20 cellular contexts compared by ENCODE assay signal in genomic region chr10:89090760-89091455, GRCh38.
DNase-seq lines count a peak whose midpoint lies in the region; ATAC-seq and TF ChIP-seq lines count a peak whose summit lies in the region.
"Had no signal": no experiment of that assay in that cellular context is flagged by ENCODE, and none has a peak within 500 bp of the region (broad histone marks: within the 10 kb centered on the region; RNA-seq: fewer than 3 reads in every experiment).

No MANE protein-coding gene starts in this region.

- TF ChIP-seq CTCF in gastroesophageal sphincter (IDR thresholded peaks at IDR 0.05), result no peak
- TF ChIP-seq CTCF in colonic mucosa (IDR thresholded peaks at IDR 0.05), result no peak

- intact Hi-C loops in colonic mucosa (cut with DNase I), result no loop called here

- H3K9ac ChIP-seq in BLaER1 treated with 17β-estradiol and CSF1 and Interleukin-3, amounts not matched to agents 10 nM and 100 nM, result peak overlapping the region in 3 of 11 experiments; percentile 4 to 68 (median 47); a peak in 2 of 22 replicates
- no peak overlapping the region for H3K9ac ChIP-seq in adipocyte (ENCODE audit: low read length)
- H3K9ac ChIP-seq in colonic mucosa (ENCODE audit: low read depth in 2 of 2, low read length in 2 of 2), result no peak overlapping the region

- DNase-seq in Kasumi-1 (lab: John Stamatoyannopoulos, UW), result peak; percentile 60
- peak; percentile 57 for DNase-seq in adipocyte (ENCODE audit: low read depth)
- DNase-seq in NCI-H2171 (lab: John Stamatoyannopoulos, UW), result no peak
- DNase-seq in NCI-H226, result no peak
- DNase-seq in AG08396 (ENCODE audit: low spot score), result no peak
- no peak for DNase-seq in colonic mucosa
- DNase-seq: activated CD4-positive, alpha-beta T cell treated with anti-CD3 and anti-CD28 coated beads for 36 hours; activated naive CD4-positive, alpha-beta T cell treated with anti-CD3 and anti-CD28 coated beads, Interleukin-2, amount 50 U/mL, for 16 hours; activated T-cell treated with anti-CD3 and anti-CD28 coated beads for 4 hours; DMS79; heart left ventricle; midbrain; NCI-H1436 treated with DMSO at 0.1 percent for 48 hours; NCI-H524; occipital lobe; stimulated activated naive CD4-positive, alpha-beta T cell treated with Interleukin-2 at 50 U/mL for 16 hours; upper lobe of left lung had no signal

- WGBS in gastroesophageal sphincter (ENCODE audit: low coverage in 1 of 2), 2 donors, result 45 to 56% methylated on average over 6 of the region's 6 CpGs

- ATAC-seq in gastroesophageal sphincter, result no peak
- ATAC-seq: activated CD4-positive, alpha-beta T cell treated with anti-CD3 and anti-CD28 coated beads for 36 hours; heart left ventricle had no signal

- no peak for TF ChIP-seq POLR2A in gastroesophageal sphincter (IDR thresholded peaks at IDR 0.05)

- H3K4me2 ChIP-seq in BLaER1 treated with 17β-estradiol and CSF1 and Interleukin-3, amounts not matched to agents 10 nM and 100 nM, result peak overlapping the region in 8 of 11 experiments; percentile 36 to 87 (median 68); a peak in 15 of 22 replicates

- H3K4me1 ChIP-seq in BLaER1 treated with 17β-estradiol and CSF1 and Interleukin-3, amounts not matched to agents 10 nM and 100 nM, result peaks cover 0 to 77% (median 24%) of the 10 kb centered on the region in 10 experiments; a peak in 14 of 20 replicates
- H3K4me1 ChIP-seq in adipocyte (ENCODE audit: control insufficient read depth, insufficient read depth, low read length) (peaks cover 37% of the 10 kb centered on the region), gastroesophageal sphincter (peaks cover 0 to 23% (median 3%) of the 10 kb centered on the region in 3 donors), colonic mucosa (no peaks in the 10 kb centered on the region)

- no peak overlapping the region for H3K4me3 ChIP-seq in BLaER1 treated with 17β-estradiol and CSF1 and Interleukin-3, amounts not matched to agents 10 nM and 100 nM
- H3K4me3 ChIP-seq in adipocyte (ENCODE audit: low read length), result no peak overlapping the region
- H3K4me3 ChIP-seq in gastroesophageal sphincter, result no peak overlapping the region
- H3K4me3 ChIP-seq in colonic mucosa, result no peak overlapping the region
- H3K4me3 ChIP-seq: heart left ventricle, skin epidermis, upper lobe of left lung had no signal

- H3K36me3 ChIP-seq in BLaER1 treated with 17β-estradiol and CSF1 and Interleukin-3, amounts not matched to agents 10 nM and 100 nM, result no peaks in the 10 kb centered on the region
- no peaks in the 10 kb centered on the region for H3K36me3 ChIP-seq in adipocyte (ENCODE audit: control insufficient read depth, insufficient read depth, low read length, severe bottlenecking)
- no peaks in the 10 kb centered on the region for H3K36me3 ChIP-seq in gastroesophageal sphincter
- H3K36me3 ChIP-seq in colonic mucosa, result no peaks in the 10 kb centered on the region
- H3K36me3 ChIP-seq: heart left ventricle, upper lobe of left lung had no signal

- no peaks in the 10 kb centered on the region for H3K27me3 ChIP-seq in BLaER1 treated with 17β-estradiol and CSF1 and Interleukin-3, amounts not matched to agents 10 nM and 100 nM
- H3K27me3 ChIP-seq in adipocyte (replicated peaks; ENCODE audit: control insufficient read depth, insufficient read depth, low read length) (no peaks in the 10 kb centered on the region), gastroesophageal sphincter (no peaks in the 10 kb centered on the region), colonic mucosa (no peaks in the 10 kb centered on the region)
- H3K27me3 ChIP-seq: heart left ventricle, upper lobe of left lung had no signal

- H4K20me1 ChIP-seq in BLaER1 treated with 17β-estradiol and CSF1 and Interleukin-3, amounts not matched to agents 10 nM and 100 nM, result no peaks in the 10 kb centered on the region

- no peaks in the 10 kb centered on the region for H3K9me3 ChIP-seq in BLaER1 treated with 17β-estradiol and CSF1 and Interleukin-3, amounts not matched to agents 10 nM and 100 nM (replicated peaks in 1 of 11)
- H3K9me3 ChIP-seq in adipocyte (ENCODE audit: control insufficient read depth, low read length) (no peaks in the 10 kb centered on the region), gastroesophageal sphincter (no peaks in the 10 kb centered on the region), colonic mucosa (no peaks in the 10 kb centered on the region)
- H3K9me3 ChIP-seq: heart left ventricle, upper lobe of left lung had no signal

- no peak for TF ChIP-seq EP300 in gastroesophageal sphincter (IDR thresholded peaks at IDR 0.05)

- peak overlapping the region in 4 of 11 experiments; percentile 25 to 71 (median 67); a peak in 7 of 22 replicates for H3K27ac ChIP-seq in BLaER1 treated with 17β-estradiol and CSF1 and Interleukin-3, amounts not matched to agents 10 nM and 100 nM
- H3K27ac ChIP-seq in gastroesophageal sphincter (peak overlapping the region in 3 of 4 donors; percentile 16 to 35 (median 35)), colonic mucosa (no peak overlapping the region)

Comparison
In these comparisons a context has a peak if more than half of its experiments do, and no peak if none do; other contexts are left out.
1. DNase-seq: peak in Kasumi-1 (2 of 2) and adipocyte (single experiment); none in NCI-H2171 (single experiment), NCI-H226 (single experiment), AG08396 (single experiment) and colonic mucosa (single experiment).